ENCODE assay signal across 1 cellular context in genomic region chr16:88985521-88985920, GRCh38.
TF ChIP-seq lines count a peak whose summit lies in the region.

No MANE protein-coding gene starts in this region.

TF ChIP-seq in H1, 55 proteins besides CTCF, POLR2A, EP300 and RAD21:
- TF ChIP-seq CBX5 (IDR thresholded peaks at IDR 0.05; ENCODE audit: low read depth, low read length) (no peak), POLR2AphosphoS5 (IDR thresholded peaks at IDR 0.05; ENCODE audit: low read depth, low read length) (no peak), ATF3 (IDR thresholded peaks at IDR 0.05; ENCODE audit: insufficient read depth, low read depth, low read length) (no peak), SP2 (IDR thresholded peaks at IDR 0.05; ENCODE audit: low read length) (no peak), HDAC6 (IDR thresholded peaks at IDR 0.05; ENCODE audit: low read depth, low read length) (no peak)
